32 cellular contexts compared by ENCODE assay signal in the genomic region with DNA sequence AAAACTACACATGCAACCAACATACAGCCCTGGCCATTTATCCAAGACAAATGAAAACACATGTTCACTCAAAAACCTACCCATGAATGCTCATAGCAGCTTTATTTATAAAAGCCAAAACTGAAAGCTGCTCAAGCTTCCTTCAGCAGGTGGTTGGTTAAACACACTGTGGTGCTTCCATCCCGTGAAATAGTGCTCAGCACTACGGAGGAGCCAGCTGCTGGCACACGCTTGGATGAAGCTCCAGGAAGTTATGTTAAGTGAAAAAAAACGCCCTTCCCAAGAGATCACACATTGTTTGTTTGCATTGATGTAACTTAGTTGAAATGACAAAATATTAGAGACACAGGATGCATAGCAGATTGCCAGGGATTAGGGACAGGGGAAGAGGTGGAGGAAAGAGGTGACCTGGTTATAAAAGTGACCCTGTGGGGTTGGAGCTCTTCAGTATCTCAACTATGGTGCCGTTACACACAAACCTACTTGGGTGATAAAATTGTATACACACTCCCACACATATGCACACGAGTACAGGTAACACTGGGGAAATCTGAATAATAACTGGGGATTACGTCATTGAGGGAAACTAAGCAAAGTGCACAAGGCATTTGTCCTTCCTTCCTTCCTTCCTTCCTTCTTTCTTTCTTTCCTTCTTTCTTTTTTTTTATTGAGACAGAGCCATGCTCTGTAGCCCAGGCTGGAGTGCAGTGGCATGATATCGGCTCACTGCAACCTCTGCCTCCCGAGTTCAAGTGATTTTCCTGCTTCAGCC. TPM values are rescaled to one million over a fixed set of nuclear protein-coding genes. Genes with fewer than 3 reads are reported as not detected.
DNase-seq lines count a peak whose midpoint lies in the region; ATAC-seq, FAIRE-seq and TF ChIP-seq lines count a peak whose summit lies in the region.
"Had no signal": no experiment of that assay in that cellular context is flagged by ENCODE, and none has a peak within 500 bp of the region (broad histone marks: within the 10 kb centered on the region; RNA-seq: fewer than 3 reads in every experiment).

No MANE protein-coding gene starts in this region.

- intact Hi-C loops in gastrocnemius medialis (cut with DNase I; ENCODE audit: low total_unique reads): no loop called here

- TF ChIP-seq POLR2A in gastrocnemius medialis (IDR thresholded peaks at IDR 0.05): no peak

- TF ChIP-seq CTCF in gastrocnemius medialis (IDR thresholded peaks at IDR 0.05 in 4 of 5, conservative IDR thresholded peaks at IDR 0.05 in 1 of 5): no peak

- no peak overlapping the region for H3K27ac ChIP-seq in gastrocnemius medialis
- H3K27ac ChIP-seq: epithelial cell of prostate, upper lobe of right lung had no signal

- peaks cover 0 to 15% (median 12%) of the 10 kb centered on the region in 3 donors for H3K27me3 ChIP-seq in gastrocnemius medialis

- H3K4me1 ChIP-seq in gastrocnemius medialis: no peaks in the 10 kb centered on the region
- H3K4me1 ChIP-seq: upper lobe of right lung had no signal

- in situ Hi-C loops in gastrocnemius medialis (cut with MboI; ENCODE audit: low sequenced_read_pairs in 4 of 4): no loop called here

- no peak overlapping the region for H3K4me3 ChIP-seq in gastrocnemius medialis
- H3K4me3 ChIP-seq: upper lobe of right lung had no signal

- no peaks in the 10 kb centered on the region for H3K36me3 ChIP-seq in gastrocnemius medialis
- H3K36me3 ChIP-seq: upper lobe of right lung had no signal

- peak; percentile 41 for FAIRE-seq in islet of Langerhans (lab: Jason Lieb, UNC)
- FAIRE-seq: D721Med, GM12892, RCC 7860 had no signal

- ATAC-seq in gastrocnemius medialis (no peak), GM21528 (IDR thresholded peaks at IDR 0.05; ENCODE audit: low FRiP score, unreplicated experiment) (no peak)
- ATAC-seq: activated T-cell treated with anti-CD3 and anti-CD28 coated beads, Interleukin-2, amount 50 U/mL, for 72 hours; left lobe of liver; upper lobe of right lung had no signal

- DNase-seq in DMS153 (lab: John Stamatoyannopoulos, UW) (peak; percentile 7), DMS153 treated with DMSO at 0.1 percent for 48 hours (lab: John Stamatoyannopoulos, UW; ENCODE audit: unreplicated experiment) (no peak), DMS53 treated with DMSO at 0.1 percent for 48 hours (lab: John Stamatoyannopoulos, UW; ENCODE audit: unreplicated experiment) (peak; percentile 55), NCI-H2171 treated with DMSO at 0.1 percent for 48 hours (lab: John Stamatoyannopoulos, UW) (peak; percentile 83), gastrocnemius medialis (no peak), kidney glomerular epithelial cell (lab: John Stamatoyannopoulos, UW) (no peak)
- DNase-seq: 8988T; activated CD4-positive, alpha-beta memory T cell treated with anti-CD3 and anti-CD28 coated beads for 36 hours; activated CD4-positive, alpha-beta T cell treated with anti-CD3 and anti-CD28 coated beads for 1 hour; activated naive CD4-positive, alpha-beta T cell treated with Interleukin-2 at 50 U/mL for 16 hours; activated T-cell treated with anti-CD3 and anti-CD28 coated beads, Interleukin-2, amount 50 U/mL, for 72 hours; caudate nucleus; CD4-positive, CD25-positive, alpha-beta regulatory T cell; cortex of kidney; effector memory CD4-positive, alpha-beta T cell; H7; hypothalamus; NCI-H1092 treated with DMSO at 0.1 percent for 48 hours; NCI-H2029; NCI-H524 treated with DMSO at 0.1 percent for 48 hours; nephron progenitor cell; stimulated activated naive CD4-positive, alpha-beta T cell had no signal

- no peaks in the 10 kb centered on the region for H3K9me3 ChIP-seq in gastrocnemius medialis
- H3K9me3 ChIP-seq: upper lobe of right lung had no signal

RNA-seq across cellular contexts. Expression of gene ALPG, which starts 6.2 kb away (rescaled TPM):
- not detected for total RNA-seq in gastrocnemius medialis
- total RNA-seq: activated CD4-positive, alpha-beta memory T cell treated with anti-CD3 and anti-CD28 coated beads for 36 hours; activated T-cell treated with anti-CD3 and anti-CD28 coated beads, Interleukin-2, amount 50 U/mL, for 72 hours; CD4-positive, CD25-positive, alpha-beta regulatory T cell; left lobe of liver; osteoblast had no signal

RNA-seq across cellular contexts. Expression of gene ALPP, which starts 21.9 kb away (rescaled TPM):
- total RNA-seq in gastrocnemius medialis: not detected
- total RNA-seq: activated CD4-positive, alpha-beta memory T cell treated with anti-CD3 and anti-CD28 coated beads for 36 hours; activated T-cell treated with anti-CD3 and anti-CD28 coated beads, Interleukin-2, amount 50 U/mL, for 72 hours; CD4-positive, CD25-positive, alpha-beta regulatory T cell; osteoblast had no signal

RNA-seq across cellular contexts. Expression of gene ALPI, which starts 55.5 kb away (rescaled TPM):
- not detected for total RNA-seq in gastrocnemius medialis
- total RNA-seq: activated CD4-positive, alpha-beta memory T cell treated with anti-CD3 and anti-CD28 coated beads for 36 hours; activated T-cell treated with anti-CD3 and anti-CD28 coated beads, Interleukin-2, amount 50 U/mL, for 72 hours; CD4-positive, CD25-positive, alpha-beta regulatory T cell; G401; left lobe of liver; osteoblast; upper lobe of right lung had no signal

Comparison
In these comparisons a context has a peak if more than half of its experiments do, and no peak if none do; other contexts are left out.
1. DNase-seq: peak in DMS153 (single experiment), DMS53 treated with DMSO at 0.1 percent for 48 hours (single experiment) and NCI-H2171 treated with DMSO at 0.1 percent for 48 hours (single experiment); none in DMS153 treated with DMSO at 0.1 percent for 48 hours (single experiment), gastrocnemius medialis (0 of 2) and kidney glomerular epithelial cell (single experiment).